1 cellular context compared by ENCODE assay signal in genomic region chr7:32569388-32570289, GRCh38.
TF ChIP-seq lines count a peak whose summit lies in the region.

No MANE protein-coding gene starts in this region.

TF ChIP-seq in endothelial cell of umbilical vein, 7 proteins besides CTCF, POLR2A, EP300 and RAD21 (continued from another document):
- TF ChIP-seq FOS (IDR thresholded peaks at IDR 0.05; ENCODE audit: borderline replicate concordance, insufficient read depth, low read length) (no peak), MAX (IDR thresholded peaks at IDR 0.05; ENCODE audit: insufficient read depth, insufficient read length) (no peak), MYC (IDR thresholded peaks at IDR 0.05; ENCODE audit: low read depth, low read length) (no peak), GATA2 (IDR thresholded peaks at IDR 0.05; ENCODE audit: insufficient read depth, insufficient read length, low read depth, low read length) (no peak)
